Comparison of ENCODE assay signal across 33 cellular contexts in the genomic region with DNA sequence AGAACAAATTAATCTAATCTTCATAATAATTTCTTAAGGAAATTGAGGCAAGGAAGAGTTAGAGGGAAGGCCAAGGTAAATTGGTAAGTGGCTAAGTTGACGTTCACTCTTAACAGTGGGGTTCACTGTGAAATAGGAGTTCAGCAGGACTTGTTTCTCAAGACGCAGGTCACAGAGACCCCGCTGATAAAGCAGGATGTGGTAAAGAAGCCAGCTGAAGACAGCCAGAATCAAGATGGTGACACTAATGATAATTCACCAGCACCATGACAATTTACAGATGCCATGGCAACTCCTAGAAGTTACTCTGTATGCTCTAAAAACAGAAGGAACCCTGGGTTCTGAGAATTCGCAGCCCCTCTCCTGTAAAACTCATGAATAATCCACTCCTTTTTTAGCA.
"Had no signal": no experiment of that assay in that cellular context is flagged by ENCODE, and none has a peak within 500 bp of the region (broad histone marks: within the 10 kb centered on the region; RNA-seq: fewer than 3 reads in every experiment).

No MANE protein-coding gene starts in this region.

- H3K27ac Mint-ChIP-seq: activated B cell treated with CpG ODN at 0.5 μM for 24 hours; activated CD4-positive, alpha-beta memory T cell treated with anti-CD3 and anti-CD28 coated beads for 36 hours; activated naive CD4-positive, alpha-beta T cell treated with anti-CD3 and anti-CD28 coated beads, Interleukin-2, amount 10 ng/mL, durations not matched to agents 7 days and 5 days; activated naive CD8-positive, alpha-beta T cell; activated naive CD8-positive, alpha-beta T cell treated with anti-CD3 and anti-CD28 coated beads, Interleukin-2, amount 50 U/mL, for 24 hours; T-helper 1 cell treated with Interleukin-12 subunit alpha and Interleukin-12 subunit beta and Interleukin-4 antibody, amounts not matched to agents 30 μg/mL and 1 μg/mL, for 36 hours; T-helper 2 cell treated with Interferon-gamma antibody and Interleukin-4, amounts not matched to agents 5 μg/mL and 100 μg/mL, for 36 hours had no signal

- ATAC-seq: activated naive CD8-positive, alpha-beta T cell treated with anti-CD3 and anti-CD28 coated beads, Interleukin-2, amount 50 U/mL, for 24 hours; PC-3 had no signal

- H3K27ac ChIP-seq: brain microvascular endothelial cell, Peyer's patch, SJSA1, VCaP had no signal

- H3K4me1 ChIP-seq: Peyer's patch had no signal

- H3K27me3 Mint-ChIP-seq: activated B cell treated with CpG ODN at 0.5 μM for 24 hours had no signal

- H3K4me1 Mint-ChIP-seq: activated B cell treated with CpG ODN at 0.5 μM for 24 hours; activated naive CD4-positive, alpha-beta T cell treated with anti-CD3 and anti-CD28 coated beads, Interleukin-2, amount 10 ng/mL, durations not matched to agents 7 days and 5 days; activated naive CD8-positive, alpha-beta T cell treated with anti-CD3 and anti-CD28 coated beads, Interleukin-2, amount 50 U/mL, for 24 hours had no signal

- H3K36me3 Mint-ChIP-seq: activated CD4-positive, alpha-beta memory T cell treated with anti-CD3 and anti-CD28 coated beads for 36 hours; activated naive CD4-positive, alpha-beta T cell treated with anti-CD3 and anti-CD28 coated beads, Interleukin-2, amount 10 ng/mL, durations not matched to agents 7 days and 5 days; activated naive CD8-positive, alpha-beta T cell had no signal

- DNase-seq: activated B cell treated with CpG ODN at 0.5 μM for 24 hours; activated CD4-positive, alpha-beta memory T cell treated with anti-CD3 and anti-CD28 coated beads for 36 hours; activated CD4-positive, alpha-beta T cell treated with anti-CD3 and anti-CD28 coated beads for 4 hours; activated CD4-positive, alpha-beta T cell treated with anti-CD3 and anti-CD28 coated beads, Interleukin-2, amount 50 U/mL, for 1 hour; activated CD4-positive, CD25-positive, alpha-beta regulatory T cell treated with anti-CD3 and anti-CD28 coated beads, Interleukin-2, amount 50 U/mL, for 72 hours; activated CD8-positive, alpha-beta memory T cell treated with anti-CD3 and anti-CD28 coated beads, Interleukin-2, amount 50 U/mL, for 48 hours; activated effector memory CD4-positive, alpha-beta T cell treated with Interleukin-2 at 50 U/mL for 16 hours; activated naive CD4-positive, alpha-beta T cell treated with anti-CD3 and anti-CD28 coated beads, Interleukin-2, amount 10 ng/mL, durations not matched to agents 7 days and 5 days; activated naive CD8-positive, alpha-beta T cell treated with anti-CD3 and anti-CD28 coated beads, Interleukin-2, amount 50 U/mL, for 24 hours; activated T-cell treated with anti-CD3 and anti-CD28 coated beads, Interleukin-2, amount 50 U/mL, for 48 hours; anterior cingulate cortex; brain microvascular endothelial cell; central memory CD4-positive, alpha-beta T cell; Kasumi-1; MG63; NCI-H1048; NCI-H1436 treated with DMSO at 0.1 percent for 48 hours; NCI-H1694 treated with DMSO at 0.1 percent for 48 hours; NCI-H2029; NCI-H345; NCI-H524 treated with DMSO at 0.1 percent for 48 hours; NCI-H748 treated with DMSO at 0.1 percent for 48 hours; NK-92 treated with Interleukin-12 subunit alpha and Interleukin-12 subunit beta, amount 100 ng/mL, for 24 hours; PC-3; Peyer's patch; RPMI8226; SHP77 treated with DMSO at 0.1 percent for 48 hours; SK-N-SH had no signal

- H3K9me3 Mint-ChIP-seq: activated B cell treated with CpG ODN at 0.5 μM for 24 hours; activated CD4-positive, alpha-beta memory T cell treated with anti-CD3 and anti-CD28 coated beads for 36 hours; activated naive CD4-positive, alpha-beta T cell treated with anti-CD3 and anti-CD28 coated beads, Interleukin-2, amount 10 ng/mL, durations not matched to agents 7 days and 5 days; activated naive CD8-positive, alpha-beta T cell treated with anti-CD3 and anti-CD28 coated beads, Interleukin-2, amount 50 U/mL, for 24 hours; T-helper 1 cell treated with Interleukin-12 subunit alpha and Interleukin-12 subunit beta and Interleukin-4 antibody, amounts not matched to agents 30 μg/mL and 1 μg/mL, for 36 hours; T-helper 2 cell treated with Interferon-gamma antibody and Interleukin-4, amounts not matched to agents 5 μg/mL and 100 μg/mL, for 36 hours had no signal

- H3K9me2 ChIP-seq: SK-N-SH had no signal

- H3K9ac ChIP-seq: SK-N-SH had no signal

- H3K9me3 ChIP-seq: MG63, Peyer's patch, SJSA1, SK-N-SH had no signal

- H3K36me3 ChIP-seq: brain microvascular endothelial cell, MG63, Peyer's patch, SJSA1 had no signal

- H3K4me3 Mint-ChIP-seq: activated B cell treated with CpG ODN at 0.5 μM for 24 hours; activated CD4-positive, alpha-beta memory T cell treated with anti-CD3 and anti-CD28 coated beads for 36 hours; activated naive CD4-positive, alpha-beta T cell treated with anti-CD3 and anti-CD28 coated beads, Interleukin-2, amount 10 ng/mL, durations not matched to agents 7 days and 5 days; activated naive CD8-positive, alpha-beta T cell; activated naive CD8-positive, alpha-beta T cell treated with anti-CD3 and anti-CD28 coated beads, Interleukin-2, amount 50 U/mL, for 24 hours; T-helper 1 cell treated with Interleukin-12 subunit alpha and Interleukin-12 subunit beta and Interleukin-4 antibody, amounts not matched to agents 30 μg/mL and 1 μg/mL, for 36 hours; T-helper 2 cell treated with Interferon-gamma antibody and Interleukin-4, amounts not matched to agents 5 μg/mL and 100 μg/mL, for 36 hours had no signal

- H3K27me3 ChIP-seq: MG63, Peyer's patch had no signal

- H3K4me2 ChIP-seq: SK-N-SH had no signal

- H3K4me3 ChIP-seq: MG63, Peyer's patch, SJSA1 had no signal
